25 cellular contexts compared by ENCODE assay signal in genomic region chr3:138919304-138919703, GRCh38. TPM values are rescaled to one million over a fixed set of nuclear protein-coding genes. Genes with fewer than 3 reads are reported as not detected.
"Had no signal": no experiment of that assay in that cellular context is flagged by ENCODE, and none has a peak within 500 bp of the region (broad histone marks: within the 10 kb centered on the region; RNA-seq: fewer than 3 reads in every experiment).

No MANE protein-coding gene starts in this region.

- H3K27ac ChIP-seq: neural progenitor cell, testis, vagina had no signal

- H3K36me3 ChIP-seq: neural progenitor cell, vagina had no signal

- H3K4me1 ChIP-seq: neural progenitor cell, testis had no signal

- H3K27me3 ChIP-seq: testis, vagina had no signal

- H3K4me2 ChIP-seq: neural progenitor cell had no signal

- DNase-seq: activated CD4-positive, alpha-beta T cell treated with anti-CD3 and anti-CD28 coated beads, Interleukin-2, amount 10 ng/mL, durations not matched to agents 24 days and 14 days; activated CD8-positive, alpha-beta T cell treated with anti-CD3 and anti-CD28 coated beads, Interleukin-2, amount 10 ng/mL, durations not matched to agents 7 days and 5 days; activated gamma-delta T cell treated with Interleukin-2 at 50 U/mL for 16 hours; activated T-cell treated with anti-CD3 and anti-CD28 coated beads, Interleukin-2, amount 50 U/mL, for 1 hour; aorta; caudate nucleus; dermis blood vessel endothelial cell; effector CD8-positive, alpha-beta T cell; foreskin melanocyte; kidney; naive thymus-derived CD4-positive, alpha-beta T cell; stimulated activated CD4-positive, alpha-beta T cell treated with anti-CD3 and anti-CD28 coated beads, Interleukin-4, amount 100 ng/mL, for 1 hour; stimulated activated naive CD4-positive, alpha-beta T cell; T-helper 9 cell; testis; trophoblast cell had no signal

- H3K9me3 ChIP-seq: testis, vagina had no signal

- H3K9ac ChIP-seq: neural progenitor cell had no signal

- FAIRE-seq: kidney had no signal

- ATAC-seq: activated CD4-positive, CD25-positive, alpha-beta regulatory T cell treated with anti-CD3 and anti-CD28 coated beads, Interleukin-2, amount 50 U/mL, for 24 hours; activated CD8-positive, alpha-beta T cell treated with anti-CD3 and anti-CD28 coated beads, Interleukin-2, amount 10 ng/mL, durations not matched to agents 7 days and 5 days; esophagus mucosa; left lobe of liver; naive thymus-derived CD4-positive, alpha-beta T cell had no signal

- H2AFZ ChIP-seq: neural progenitor cell had no signal

- H3K4me3 ChIP-seq: lung, neural progenitor cell, testis, vagina had no signal

RNA-seq across cellular contexts. Expression of gene FOXL2, which starts 27.6 kb away (rescaled TPM):
- total RNA-seq: activated CD4-positive, alpha-beta T cell treated with anti-CD3 and anti-CD28 coated beads, Interleukin-2, amount 10 ng/mL, durations not matched to agents 24 days and 14 days; activated CD8-positive, alpha-beta T cell treated with anti-CD3 and anti-CD28 coated beads, Interleukin-2, amount 10 ng/mL, durations not matched to agents 7 days and 5 days; aorta; dermis blood vessel endothelial cell; esophagus mucosa; kidney; mesenteric fat pad; naive thymus-derived CD4-positive, alpha-beta T cell; omental fat pad; posterior vena cava had no signal
- polyA plus RNA-seq: aorta; lung; naive thymus-derived CD4-positive, alpha-beta T cell had no signal

RNA-seq across cellular contexts. Expression of gene FOXL2NB, which starts 27.7 kb away (rescaled TPM):
- total RNA-seq: activated CD4-positive, alpha-beta T cell treated with anti-CD3 and anti-CD28 coated beads, Interleukin-2, amount 10 ng/mL, durations not matched to agents 24 days and 14 days; activated CD8-positive, alpha-beta T cell treated with anti-CD3 and anti-CD28 coated beads, Interleukin-2, amount 10 ng/mL, durations not matched to agents 7 days and 5 days; aorta; esophagus mucosa; kidney; left lobe of liver; lung; mesenteric fat pad; naive thymus-derived CD4-positive, alpha-beta T cell; omental fat pad; posterior vena cava had no signal
- polyA plus RNA-seq: aorta; lung; naive thymus-derived CD4-positive, alpha-beta T cell had no signal
